8 cellular contexts compared by ENCODE assay signal in the genomic region with DNA sequence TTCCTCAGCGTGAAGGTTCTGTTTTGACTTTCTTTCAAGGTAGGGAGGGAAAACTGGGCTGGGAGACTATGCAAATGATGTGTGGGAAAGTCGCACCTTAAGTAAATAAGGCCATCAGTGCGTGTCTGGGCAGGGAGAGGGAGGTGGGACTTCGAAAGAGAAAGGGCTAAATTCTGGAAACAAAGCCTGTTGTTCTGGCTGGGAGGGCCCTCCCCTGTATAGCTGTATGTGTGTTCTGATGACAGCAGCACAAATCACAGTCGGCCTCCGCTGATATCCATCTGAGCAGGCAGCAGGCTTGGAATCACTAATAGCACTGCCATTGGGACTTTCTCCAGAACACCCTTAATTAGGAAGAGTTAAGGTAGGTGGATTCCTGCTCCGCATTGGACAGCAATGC. TPM values are rescaled to one million over a fixed set of nuclear protein-coding genes. Genes with fewer than 3 reads are reported as not detected.
DNase-seq lines count a peak whose midpoint lies in the region; ATAC-seq and TF ChIP-seq lines count a peak whose summit lies in the region.

No MANE protein-coding gene starts in this region.

- peak overlapping the region; percentile 11; the same call in 1 of the 2 replicates for H3K4ac ChIP-seq in IMR-90 (ENCODE audit: low read depth, low read length)

- no peak overlapping the region for H2BK5ac ChIP-seq in IMR-90 (ENCODE audit: low read depth, low read length, poor library complexity, severe bottlenecking)

- H3K9me3 ChIP-seq in IMR-90 (ENCODE audit: control insufficient read depth, insufficient read depth, low read length) = no peaks in the 10 kb centered on the region
- H3K9me3 ChIP-seq in right cardiac atrium (ENCODE audit: control insufficient read depth, low read length) = no peaks in the 10 kb centered on the region

- no peak overlapping the region for H4K5ac ChIP-seq in IMR-90 (ENCODE audit: low read depth, low read length)

- H3K4me3 ChIP-seq in IMR-90 (ENCODE audit: insufficient read depth, low read depth, low read length) (no peak overlapping the region), right cardiac atrium (ENCODE audit: low read length) (no peak overlapping the region)

- no peak overlapping the region for H3K23ac ChIP-seq in IMR-90 (ENCODE audit: low read depth, low read length)

- H2BK120ac ChIP-seq in IMR-90 (ENCODE audit: low read depth, low read length) = no peak overlapping the region

- TF ChIP-seq POLR2A in IMR-90 (IDR thresholded peaks at IDR 0.05; ENCODE audit: low read depth, low read length) = no peak

- peaks cover 23% of the 10 kb centered on the region for H3K9me1 ChIP-seq in IMR-90 (ENCODE audit: insufficient read depth, low read length)

- H3K56ac ChIP-seq in IMR-90 (ENCODE audit: extremely low read depth, insufficient read depth, low read length) = no peak overlapping the region

- H3K4me2 ChIP-seq in IMR-90 (ENCODE audit: low read depth, low read length) = no peak overlapping the region

- H4K20me1 ChIP-seq in IMR-90 (ENCODE audit: insufficient read depth, low read length) = peaks cover 14% of the 10 kb centered on the region

- POLR2A ChIA-PET in IMR-90 (lab: Charles Lee; ENCODE audit: unreplicated experiment) = no interaction called here

- DNase-seq in NCI-H345 (lab: John Stamatoyannopoulos, UW) (peak; percentile 72), NCI-H345 treated with DMSO at 0.1 percent for 48 hours (lab: John Stamatoyannopoulos, UW; ENCODE audit: unreplicated experiment) (no peak), IMR-90 (no peak), right cardiac atrium (no peak), ureter (ENCODE audit: low spot score) (peak; percentile 83), NAMALWA (ENCODE audit: low spot score) (no peak), A172 (ENCODE audit: low spot score) (no peak), NCI-H524 treated with DMSO at 0.1 percent for 48 hours (lab: John Stamatoyannopoulos, UW) (no peak)

- TF ChIP-seq CTCF in IMR-90 (conservative IDR thresholded peaks at IDR 0.05; ENCODE audit: low read depth, low read length) = no peak

- no CpG with 5 or more reads among the region's 7 CpGs for WGBS in IMR-90 (ENCODE audit: extremely low coverage in 2 of 2, insufficient read length in 1 of 2), 2 experiments
- 46% methylated on average over 7 of the region's 7 CpGs for WGBS in right cardiac atrium

- H4K91ac ChIP-seq in IMR-90 (ENCODE audit: insufficient read depth, low read depth, low read length) = no peak overlapping the region

- H4K8ac ChIP-seq in IMR-90 (ENCODE audit: low read depth in 2 of 2, low read length in 2 of 2) = no peak overlapping the region

- H3K9ac ChIP-seq in IMR-90 (ENCODE audit: low read depth, low read length) = no peak overlapping the region

- in situ Hi-C loops in IMR-90 (cut with MboI; ENCODE audit: low sequenced_read_pairs) = no loop called here

- H3K18ac ChIP-seq in IMR-90 (ENCODE audit: low read depth, low read length) = no peak overlapping the region

- dilution Hi-C loops in IMR-90 (cut with HindIII; ENCODE audit: low sequenced_read_pairs, unreplicated experiment) = loop anchor here (25.0 kb wide), 1 partner anchor 883 kb away; no protein-coding TSS in a partner anchor

- peak overlapping the region; percentile 45; the same call in 1 of the 2 replicates for H2AK5ac ChIP-seq in IMR-90 (ENCODE audit: low read depth, low read length)

- H2BK20ac ChIP-seq in IMR-90 (ENCODE audit: low read depth, low read length) = no peak overlapping the region

- no peak for ATAC-seq in IMR-90 (ENCODE audit: low read depth)
- ATAC-seq in right cardiac atrium = peak in 1 of 2 donors; percentile 43

- CTCF ChIA-PET in IMR-90 (lab: Yijun Ruan, JAX) = no interaction called here

- 0 out of 2 replicates have a peak overlapping the region, but pooled peaks have one; percentile 2 for H3K14ac ChIP-seq in IMR-90 (replicated peaks; ENCODE audit: low read depth, low read length)

- intact Hi-C loops in IMR-90 (cut with micrococcal nuclease) = loop anchor here (5.0 to 10.0 kb wide), 3 partner anchors 97 to 1040 kb away; no protein-coding TSS in a partner anchor
- intact Hi-C loops in right cardiac atrium (cut with DNase I) = no loop called here

- BruUV-seq in IMR-90 (replicated peaks; lab: Mats Ljungman, UMichigan) = no TSS peak

- peaks cover 28% of the 10 kb centered on the region for H3K4me1 ChIP-seq in IMR-90 (ENCODE audit: control insufficient read depth, insufficient read depth, low read length)
- H3K4me1 ChIP-seq in right cardiac atrium (ENCODE audit: control insufficient read depth, insufficient read depth, low read length) = peaks cover 30% of the 10 kb centered on the region

- H3K27ac ChIP-seq in IMR-90 (ENCODE audit: insufficient read depth, low read length) (no peak overlapping the region), right cardiac atrium (ENCODE audit: low read length) (peak overlapping the region; percentile 54)

- peaks cover 67% of the 10 kb centered on the region for H3K36me3 ChIP-seq in IMR-90 (ENCODE audit: control insufficient read depth, insufficient read depth, low read length)

- H2AFZ ChIP-seq in IMR-90 (replicated peaks; ENCODE audit: low read length, poor library complexity) = no peak overlapping the region

- H2BK15ac ChIP-seq in IMR-90 (ENCODE audit: low read depth, low read length) = no peak overlapping the region

- peaks cover 14 to 47% of the 10 kb centered on the region in 2 experiments; a peak in 3 of 4 replicates for H3K79me1 ChIP-seq in IMR-90 (ENCODE audit: low read depth in 1 of 2, low read length in 2 of 2)

- H2AK9ac ChIP-seq in IMR-90 (replicated peaks; ENCODE audit: low read depth, low read length, poor library complexity) = no peak overlapping the region

- H3K27me3 ChIP-seq in IMR-90 (ENCODE audit: control insufficient read depth, insufficient read depth, low read length) (no peaks in the 10 kb centered on the region), right cardiac atrium (ENCODE audit: control insufficient read depth, insufficient read depth) (no peaks in the 10 kb centered on the region)

- TF ChIP-seq RAD21 in IMR-90 (IDR thresholded peaks at IDR 0.05; ENCODE audit: low read length) = no peak

TF ChIP-seq in IMR-90, 13 proteins besides CTCF, POLR2A, EP300 and RAD21:
- TF ChIP-seq MAZ (IDR thresholded peaks at IDR 0.05; ENCODE audit: borderline replicate concordance, low read depth, low read length) (no peak), FOS (IDR thresholded peaks at IDR 0.05; ENCODE audit: low read depth, low read length) (no peak), SMC3 (IDR thresholded peaks at IDR 0.05; ENCODE audit: low read depth, low read length) (no peak), RCOR1 (IDR thresholded peaks at IDR 0.05; ENCODE audit: insufficient replicate concordance, low read length) (no peak), BHLHE40 (IDR thresholded peaks at IDR 0.05; ENCODE audit: low read depth, low read length) (no peak), CEBPB (IDR thresholded peaks at IDR 0.05; ENCODE audit: low read depth, low read length) (no peak)
- TF ChIP-seq, protein P1, sequence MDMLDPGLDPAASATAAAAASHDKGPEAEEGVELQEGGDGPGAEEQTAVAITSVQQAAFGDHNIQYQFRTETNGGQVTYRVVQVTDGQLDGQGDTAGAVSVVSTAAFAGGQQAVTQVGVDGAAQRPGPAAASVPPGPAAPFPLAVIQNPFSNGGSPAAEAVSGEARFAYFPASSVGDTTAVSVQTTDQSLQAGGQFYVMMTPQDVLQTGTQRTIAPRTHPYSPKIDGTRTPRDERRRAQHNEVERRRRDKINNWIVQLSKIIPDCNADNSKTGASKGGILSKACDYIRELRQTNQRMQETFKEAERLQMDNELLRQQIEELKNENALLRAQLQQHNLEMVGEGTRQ (IDR thresholded peaks at IDR 0.05; ENCODE audit: low read depth, low read length) = no peak

RNA-seq across cellular contexts. Expression of a gene that starts 19.2 kb away (rescaled TPM):
- total RNA-seq in IMR-90 (2012; rRNA removed) = 19.4 and 22.6 TPM in 2 replicates
- polyA plus RNA-seq in IMR-90 (2012; rRNA removed) = 9.4 and 10.2 TPM in 2 replicates
- 6.4 and 9.4 TPM in 2 replicates for polyA plus RNA-seq in IMR-90 (2012; cell fraction: cytosol; rRNA removed)
- polyA plus RNA-seq in IMR-90 (2012; cell fraction: nucleus; rRNA removed; ENCODE audit: low replicate concordance) = 32.3 and 70.8 TPM in 2 replicates
- 10 to 100 TPM; 23.2 to 33.6 (median 30.0) TPM for total RNA-seq in right cardiac atrium
- 12.2 TPM for polyA plus RNA-seq in right cardiac atrium
- 161 TPM for total RNA-seq in ureter
- 6.2 and 9.4 TPM in 2 replicates for total RNA-seq in A172 (2014; rRNA removed; shearing (Covaris generic))

Comparison
In these comparisons a context has a peak if more than half of its experiments do, and no peak if none do; other contexts are left out.
1. DNase-seq: peak in NCI-H345 (single experiment) and ureter (single experiment); none in NCI-H345 treated with DMSO at 0.1 percent for 48 hours (single experiment), IMR-90 (single experiment), right cardiac atrium (0 of 3), NAMALWA (single experiment), A172 (single experiment) and NCI-H524 treated with DMSO at 0.1 percent for 48 hours (single experiment).